Comparison of ENCODE assay signal across 1 cellular context in genomic region chr3:123066896-123067688, GRCh38.
TF ChIP-seq lines count a peak whose summit lies in the region.

PDIA5 (plus strand) TSS chr3:123067025; CDS start chr3:123067165, 140 bp downstream.

TF ChIP-seq in WTC11, 78 proteins besides CTCF, POLR2A, EP300 and RAD21 (continued from another document):
- TF ChIP-seq AR (CRISPR knock-in tag; IDR thresholded peaks at IDR 0.05), result no peak
- TF ChIP-seq ELF4 (CRISPR knock-in tag; IDR thresholded peaks at IDR 0.05; ENCODE audit: low read depth), result no peak
- TF ChIP-seq ZNF425 (CRISPR knock-in tag; conservative IDR thresholded peaks at IDR 0.05), result no peak
- no peak for TF ChIP-seq ZNF317 (CRISPR knock-in tag; IDR thresholded peaks at IDR 0.05; ENCODE audit: borderline replicate concordance, low read depth)
- TF ChIP-seq ETV6 (CRISPR knock-in tag; IDR thresholded peaks at IDR 0.05), result peak; percentile 92
- TF ChIP-seq CREB1 (CRISPR knock-in tag; IDR thresholded peaks at IDR 0.05), result peak; percentile 40; the same call in 1 of the 2 replicates
- TF ChIP-seq TP53 (CRISPR knock-in tag; IDR thresholded peaks at IDR 0.05), result peak; percentile 90
- 0 out of 2 replicates have a peak, but pooled peaks have one; percentile 21 for TF ChIP-seq PRDM15 (CRISPR knock-in tag; IDR thresholded peaks at IDR 0.05)
- TF ChIP-seq ZSCAN18 (CRISPR knock-in tag; IDR thresholded peaks at IDR 0.05), result no peak
- TF ChIP-seq MYBL2 (CRISPR knock-in tag; IDR thresholded peaks at IDR 0.05), result peak; percentile 63
- TF ChIP-seq KAT7 (CRISPR knock-in tag; IDR thresholded peaks at IDR 0.05; ENCODE audit: borderline replicate concordance), result no peak; the same call in 1 of the 2 replicates
- no peak for TF ChIP-seq TEAD4 (CRISPR knock-in tag; IDR thresholded peaks at IDR 0.05)
- no peak; the same call in none of the 2 replicates for TF ChIP-seq NR3C1 (CRISPR knock-in tag; conservative IDR thresholded peaks at IDR 0.05; ENCODE audit: low read depth)
- no peak for TF ChIP-seq ATF6 (CRISPR knock-in tag; IDR thresholded peaks at IDR 0.05)
- TF ChIP-seq TCF7 (CRISPR knock-in tag; IDR thresholded peaks at IDR 0.05; ENCODE audit: low read depth), result peak; percentile 25; the same call in 1 of the 2 replicates
- TF ChIP-seq GTF2I (CRISPR knock-in tag; conservative IDR thresholded peaks at IDR 0.05), result no peak
- no peak for TF ChIP-seq ESRRA (CRISPR knock-in tag; IDR thresholded peaks at IDR 0.05; ENCODE audit: borderline replicate concordance)
- no peak for TF ChIP-seq CDX4 (CRISPR knock-in tag; IDR thresholded peaks at IDR 0.05; ENCODE audit: borderline replicate concordance)
- TF ChIP-seq ZNF512 (CRISPR knock-in tag; IDR thresholded peaks at IDR 0.05; ENCODE audit: borderline replicate concordance), result no peak
- TF ChIP-seq OVOL2 (CRISPR knock-in tag; IDR thresholded peaks at IDR 0.05; ENCODE audit: borderline replicate concordance), result no peak
- no peak; the same call in 1 of the 2 replicates for TF ChIP-seq NFYB (CRISPR knock-in tag; conservative IDR thresholded peaks at IDR 0.05; ENCODE audit: low read depth)
- TF ChIP-seq ZNF423 (CRISPR knock-in tag; IDR thresholded peaks at IDR 0.05), result no peak
- TF ChIP-seq RORB (CRISPR knock-in tag; IDR thresholded peaks at IDR 0.05), result no peak
